In the genomic region with DNA sequence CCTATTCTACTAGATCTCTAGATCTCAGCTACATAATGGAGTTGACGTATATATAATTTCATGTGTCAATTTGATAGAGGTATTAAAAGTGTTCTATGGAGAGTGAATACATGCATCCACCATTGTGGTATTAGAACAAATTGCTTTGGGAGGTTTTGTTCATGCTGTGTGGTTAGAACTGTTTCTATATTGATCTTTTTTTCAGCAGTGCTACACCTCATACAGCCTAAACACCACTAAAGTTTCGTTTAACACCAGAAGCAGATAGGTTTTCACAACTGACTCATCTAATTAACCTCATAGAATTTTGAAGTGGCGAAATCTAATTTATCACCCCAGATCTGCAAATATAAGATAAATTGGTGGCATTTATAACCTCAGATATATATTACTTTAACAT, we compare ENCODE assay signal across 30 cellular contexts.
"Had no signal": no experiment of that assay in that cellular context is flagged by ENCODE, and none has a peak within 500 bp of the region (broad histone marks: within the 10 kb centered on the region; RNA-seq: fewer than 3 reads in every experiment).

No MANE protein-coding gene starts in this region.

- H3K9ac ChIP-seq: neural progenitor cell, parathyroid adenoma had no signal

- ATAC-seq: naive thymus-derived CD4-positive, alpha-beta T cell; natural killer cell; psoas muscle; right cardiac atrium; sciatic nerve; stimulated activated memory B cell treated with anti-CD40 and anti-IgM and Interleukin-4, amounts not matched to agents 10 μg/mL and 1 μg/mL and 100 μg/mL, for 72 hours; stimulated activated naive CD8-positive, alpha-beta T cell treated with anti-CD3 and anti-CD28 coated beads, Interleukin-15, amount 100 ng/mL, for 72 hours; stimulated activated naive CD8-positive, alpha-beta T cell treated with anti-CD3 and anti-CD28 coated beads, Interleukin-15, Interleukin-2, amounts not matched to agents 100 U/mL and 50 U/mL, for 24 hours; upper lobe of right lung had no signal

- H3K79me2 ChIP-seq: parathyroid adenoma had no signal

- H3K4me1 ChIP-seq: neural progenitor cell, parathyroid adenoma, psoas muscle, thyroid gland, tibial nerve, upper lobe of right lung, uterus had no signal

- H2AFZ ChIP-seq: neural progenitor cell, parathyroid adenoma had no signal

- H3K36me3 ChIP-seq: neural progenitor cell, ovary, spleen, thoracic aorta, thyroid gland, tibial nerve, upper lobe of right lung, uterus had no signal

- H3K27me3 Mint-ChIP-seq: stimulated activated memory B cell treated with anti-CD40 and anti-IgM and Interleukin-4, amounts not matched to agents 10 μg/mL and 1 μg/mL and 100 μg/mL, for 72 hours; stimulated activated naive CD8-positive, alpha-beta T cell treated with anti-CD3 and anti-CD28 coated beads, Interleukin-15, amount 100 ng/mL, for 72 hours had no signal

- H3K27ac Mint-ChIP-seq: naive thymus-derived CD4-positive, alpha-beta T cell; natural killer cell; nephron; neural progenitor cell; progenitor cell of endocrine pancreas; stimulated activated memory B cell treated with anti-CD40 and anti-IgM and Interleukin-4, amounts not matched to agents 10 μg/mL and 1 μg/mL and 100 μg/mL, for 72 hours; stimulated activated naive CD8-positive, alpha-beta T cell treated with anti-CD3 and anti-CD28 coated beads, Interleukin-15, amount 100 ng/mL, for 72 hours had no signal

- H3K4me2 ChIP-seq: neural progenitor cell, smooth muscle cell had no signal

- H3K27me3 ChIP-seq: neural progenitor cell, ovary, spleen, thyroid gland, tibial nerve, upper lobe of right lung, uterus had no signal

- H3K27ac ChIP-seq: neural progenitor cell, ovary, parathyroid adenoma, psoas muscle, skin epidermis, spleen, thoracic aorta, thyroid gland, tibial nerve, upper lobe of right lung, uterus had no signal

- H3K4me1 Mint-ChIP-seq: naive thymus-derived CD4-positive, alpha-beta T cell; natural killer cell; neural progenitor cell; stimulated activated memory B cell treated with anti-CD40 and anti-IgM and Interleukin-4, amounts not matched to agents 10 μg/mL and 1 μg/mL and 100 μg/mL, for 72 hours; stimulated activated naive CD8-positive, alpha-beta T cell treated with anti-CD3 and anti-CD28 coated beads, Interleukin-15, amount 100 ng/mL, for 72 hours had no signal

- H3K9me3 ChIP-seq: ovary, psoas muscle, spleen, thoracic aorta, thyroid gland, upper lobe of right lung, uterus had no signal

- H3K4me3 ChIP-seq: neural progenitor cell, ovary, psoas muscle, skin epidermis, smooth muscle cell, spleen, thoracic aorta, thyroid gland, tibial nerve, upper lobe of right lung, uterus had no signal

- H3K9me3 Mint-ChIP-seq: stimulated activated memory B cell treated with anti-CD40 and anti-IgM and Interleukin-4, amounts not matched to agents 10 μg/mL and 1 μg/mL and 100 μg/mL, for 72 hours had no signal

- H3K4me3 Mint-ChIP-seq: naive thymus-derived CD4-positive, alpha-beta T cell; natural killer cell; nephron; neural progenitor cell; stimulated activated memory B cell treated with anti-CD40 and anti-IgM and Interleukin-4, amounts not matched to agents 10 μg/mL and 1 μg/mL and 100 μg/mL, for 72 hours; stimulated activated naive CD8-positive, alpha-beta T cell treated with anti-CD3 and anti-CD28 coated beads, Interleukin-15, amount 100 ng/mL, for 72 hours had no signal

- DNase-seq: naive thymus-derived CD4-positive, alpha-beta T cell; natural killer cell; occipital lobe; ovary; psoas muscle; right cardiac atrium; spleen; stimulated activated CD4-positive, alpha-beta T cell treated with anti-CD3 and anti-CD28 coated beads, Interleukin-12 subunit alpha, Interleukin-12 subunit beta, amount 100 ng/mL, for 4 hours; stimulated activated CD4-positive, alpha-beta T cell treated with anti-CD3 and anti-CD28 coated beads, Interleukin-1b, Interleukin-23, amount 100 ng/mL, for 48 hours; stimulated activated CD4-positive, alpha-beta T cell treated with anti-CD3 and anti-CD28 coated beads, Interleukin-4, amount 100 ng/mL, for 1 hour; stimulated activated CD4-positive, alpha-beta T cell treated with anti-CD3 and anti-CD28 coated beads, Interleukin-4, amount 100 ng/mL, for 4 hours; stimulated activated CD8-positive, alpha-beta memory T cell treated with anti-CD3 and anti-CD28 coated beads, Interleukin-4, amount 100 ng/mL, for 48 hours; stimulated activated naive CD4-positive, alpha-beta T cell; stimulated activated naive CD8-positive, alpha-beta T cell treated with anti-CD3 and anti-CD28 coated beads, Interleukin-15, amount 100 ng/mL, for 72 hours; stimulated activated naive CD8-positive, alpha-beta T cell treated with anti-CD3 and anti-CD28 coated beads, Interleukin-15, Interleukin-2, amounts not matched to agents 100 U/mL and 50 U/mL, for 24 hours; substantia nigra; thyroid gland; trophoblast cell; upper lobe of right lung; uterus had no signal

- H3K36me3 Mint-ChIP-seq: naive thymus-derived CD4-positive, alpha-beta T cell; natural killer cell; neural progenitor cell; stimulated activated memory B cell treated with anti-CD40 and anti-IgM and Interleukin-4, amounts not matched to agents 10 μg/mL and 1 μg/mL and 100 μg/mL, for 72 hours had no signal
